1 cellular context compared by ENCODE assay signal in the genomic region with DNA sequence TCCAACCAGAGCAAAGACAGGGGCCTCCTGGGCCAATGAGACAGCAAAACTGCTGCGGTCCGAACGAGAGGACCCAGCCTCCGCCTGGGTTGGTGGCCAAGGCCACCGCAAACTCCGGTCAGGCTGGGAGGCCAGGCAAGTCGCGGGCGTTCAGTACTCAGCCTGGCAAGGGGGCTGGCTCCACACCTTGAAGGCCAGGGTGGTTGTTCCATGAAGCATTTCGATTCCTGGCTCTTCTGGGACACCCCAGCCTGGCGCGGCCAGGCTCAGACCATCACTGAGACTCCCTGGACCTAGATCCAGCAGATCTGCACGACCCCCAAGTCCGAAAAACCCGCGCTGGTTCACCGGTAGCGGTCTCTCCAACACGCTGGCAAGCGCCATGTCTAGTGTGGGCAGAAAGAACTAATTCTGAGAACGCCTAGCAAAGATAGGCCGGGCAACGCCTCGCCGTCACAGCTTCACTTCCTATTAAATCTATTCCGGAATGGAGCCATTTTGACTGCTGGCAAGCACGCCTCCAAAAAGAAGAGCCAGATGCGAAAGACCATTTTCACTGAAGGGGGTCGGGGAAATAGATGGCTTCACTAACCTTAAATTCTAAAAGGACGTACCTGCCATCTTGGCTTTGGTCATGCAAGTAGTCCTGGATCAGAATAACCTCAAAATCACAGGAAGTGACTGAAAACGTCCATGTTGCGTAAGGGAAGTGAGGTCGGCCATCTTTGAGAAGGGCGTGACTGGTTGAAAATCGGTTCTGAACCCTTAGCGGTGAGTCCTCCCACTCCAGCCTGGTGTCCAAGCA.
TF ChIP-seq lines count a peak whose summit lies in the region.

A gene (minus strand): TSS at position 403 of the 805 bp plus-strand sequence. CDS start 19 bp downstream, at position 384.

TF ChIP-seq in HepG2, 621 proteins besides CTCF, POLR2A, EP300 and RAD21 (continued from another document and continues in another):
- TF ChIP-seq, protein P1, sequence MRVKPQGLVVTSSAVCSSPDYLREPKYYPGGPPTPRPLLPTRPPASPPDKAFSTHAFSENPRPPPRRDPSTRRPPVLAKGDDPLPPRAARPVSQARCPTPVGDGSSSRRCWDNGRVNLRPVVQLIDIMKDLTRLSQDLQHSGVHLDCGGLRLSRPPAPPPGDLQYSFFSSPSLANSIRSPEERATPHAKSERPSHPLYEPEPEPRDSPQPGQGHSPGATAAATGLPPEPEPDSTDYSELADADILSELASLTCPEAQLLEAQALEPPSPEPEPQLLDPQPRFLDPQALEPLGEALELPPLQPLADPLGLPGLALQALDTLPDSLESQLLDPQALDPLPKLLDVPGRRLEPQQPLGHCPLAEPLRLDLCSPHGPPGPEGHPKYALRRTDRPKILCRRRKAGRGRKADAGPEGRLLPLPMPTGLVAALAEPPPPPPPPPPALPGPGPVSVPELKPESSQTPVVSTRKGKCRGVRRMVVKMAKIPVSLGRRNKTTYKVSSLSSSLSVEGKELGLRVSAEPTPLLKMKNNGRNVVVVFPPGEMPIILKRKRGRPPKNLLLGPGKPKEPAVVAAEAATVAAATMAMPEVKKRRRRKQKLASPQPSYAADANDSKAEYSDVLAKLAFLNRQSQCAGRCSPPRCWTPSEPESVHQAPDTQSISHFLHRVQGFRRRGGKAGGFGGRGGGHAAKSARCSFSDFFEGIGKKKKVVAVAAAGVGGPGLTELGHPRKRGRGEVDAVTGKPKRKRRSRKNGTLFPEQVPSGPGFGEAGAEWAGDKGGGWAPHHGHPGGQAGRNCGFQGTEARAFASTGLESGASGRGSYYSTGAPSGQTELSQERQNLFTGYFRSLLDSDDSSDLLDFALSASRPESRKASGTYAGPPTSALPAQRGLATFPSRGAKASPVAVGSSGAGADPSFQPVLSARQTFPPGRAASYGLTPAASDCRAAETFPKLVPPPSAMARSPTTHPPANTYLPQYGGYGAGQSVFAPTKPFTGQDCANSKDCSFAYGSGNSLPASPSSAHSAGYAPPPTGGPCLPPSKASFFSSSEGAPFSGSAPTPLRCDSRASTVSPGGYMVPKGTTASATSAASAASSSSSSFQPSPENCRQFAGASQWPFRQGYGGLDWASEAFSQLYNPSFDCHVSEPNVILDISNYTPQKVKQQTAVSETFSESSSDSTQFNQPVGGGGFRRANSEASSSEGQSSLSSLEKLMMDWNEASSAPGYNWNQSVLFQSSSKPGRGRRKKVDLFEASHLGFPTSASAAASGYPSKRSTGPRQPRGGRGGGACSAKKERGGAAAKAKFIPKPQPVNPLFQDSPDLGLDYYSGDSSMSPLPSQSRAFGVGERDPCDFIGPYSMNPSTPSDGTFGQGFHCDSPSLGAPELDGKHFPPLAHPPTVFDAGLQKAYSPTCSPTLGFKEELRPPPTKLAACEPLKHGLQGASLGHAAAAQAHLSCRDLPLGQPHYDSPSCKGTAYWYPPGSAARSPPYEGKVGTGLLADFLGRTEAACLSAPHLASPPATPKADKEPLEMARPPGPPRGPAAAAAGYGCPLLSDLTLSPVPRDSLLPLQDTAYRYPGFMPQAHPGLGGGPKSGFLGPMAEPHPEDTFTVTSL (CRISPR knock-in tag; IDR thresholded peaks at IDR 0.05; ENCODE audit: borderline replicate concordance), result peak; percentile 19; the same call in 1 of the 2 replicates
- TF ChIP-seq ZNF747 (CRISPR knock-in tag; IDR thresholded peaks at IDR 0.05; ENCODE audit: borderline replicate concordance) (peak; percentile 65; the same call in 1 of the 2 replicates), ZNF816 (CRISPR knock-in tag; IDR thresholded peaks at IDR 0.05; ENCODE audit: borderline replicate concordance) (peak; percentile 31; the same call in 1 of the 2 replicates), ZMYM4 (CRISPR knock-in tag; IDR thresholded peaks at IDR 0.05) (peak; percentile 87), KDM6A (CRISPR knock-in tag; IDR thresholded peaks at IDR 0.05; ENCODE audit: low read depth) (peak; percentile 38; the same call in 1 of the 2 replicates), ZKSCAN5 (CRISPR knock-in tag; IDR thresholded peaks at IDR 0.05) (peak; percentile 74; the same call in 1 of the 2 replicates), ZNF451 (CRISPR knock-in tag; IDR thresholded peaks at IDR 0.05) (peak; percentile 53; the same call in 1 of the 2 replicates), ZNF549 (CRISPR knock-in tag; IDR thresholded peaks at IDR 0.05) (no peak), GTF3A (CRISPR knock-in tag; conservative IDR thresholded peaks at IDR 0.05) (no peak; the same call in 1 of the 2 replicates), ZNF484 (CRISPR knock-in tag; IDR thresholded peaks at IDR 0.05; ENCODE audit: borderline replicate concordance, low read depth) (no peak), ZNF354B (CRISPR knock-in tag; IDR thresholded peaks at IDR 0.05) (peak; percentile 78; the same call in 1 of the 2 replicates), DPF2 (CRISPR knock-in tag; IDR thresholded peaks at IDR 0.05; ENCODE audit: borderline replicate concordance, low read depth) (no peak; the same call in 1 of the 2 replicates), ZNF333 (CRISPR knock-in tag; IDR thresholded peaks at IDR 0.05; ENCODE audit: borderline replicate concordance) (peak; percentile 99), FOSL2 (CRISPR knock-in tag; IDR thresholded peaks at IDR 0.05) (peak; percentile 64), FOXK1 (CRISPR knock-in tag; IDR thresholded peaks at IDR 0.05; ENCODE audit: borderline replicate concordance, low read depth) (peak; percentile 73), RARG (CRISPR knock-in tag; IDR thresholded peaks at IDR 0.05; ENCODE audit: low read depth) (0 out of 2 replicates have a peak, but pooled peaks have one; percentile 53), RFX1 (IDR thresholded peaks at IDR 0.05) (peak; percentile 88), XBP1 (CRISPR knock-in tag; IDR thresholded peaks at IDR 0.05) (no peak; the same call in 1 of the 2 replicates), ZFP36L1 (CRISPR knock-in tag; IDR thresholded peaks at IDR 0.05) (peak; percentile 95; the same call in 1 of the 2 replicates), HCFC1 (IDR thresholded peaks at IDR 0.05; ENCODE audit: low read depth, low read length) (peak; percentile 87), EZH2 (conservative IDR thresholded peaks at IDR 0.05; ENCODE audit: low read depth, low read length) (no peak), KLF9 (CRISPR knock-in tag; IDR thresholded peaks at IDR 0.05; ENCODE audit: low read depth) (peak; percentile 81), MED13 (CRISPR knock-in tag; IDR thresholded peaks at IDR 0.05) (peak; percentile 69), RBFOX2 (IDR thresholded peaks at IDR 0.05; ENCODE audit: low read depth, low read length) (peak; percentile 88), ZNF777 (CRISPR knock-in tag; IDR thresholded peaks at IDR 0.05) (peak; percentile 46; the same call in 1 of the 2 replicates), ZNF768 (CRISPR knock-in tag; IDR thresholded peaks at IDR 0.05) (peak; percentile 81; the same call in 1 of the 2 replicates), CHCHD3 (CRISPR knock-in tag; IDR thresholded peaks at IDR 0.05) (no peak), ZNF230 (CRISPR knock-in tag; IDR thresholded peaks at IDR 0.05) (peak; percentile 98), CENPX (CRISPR knock-in tag; IDR thresholded peaks at IDR 0.05) (no peak), ZC3H4 (CRISPR knock-in tag; IDR thresholded peaks at IDR 0.05; ENCODE audit: borderline replicate concordance) (no peak), ZNF589 (CRISPR knock-in tag; conservative IDR thresholded peaks at IDR 0.05) (no peak; the same call in 1 of the 2 replicates)
- TF ChIP-seq, protein P2, sequence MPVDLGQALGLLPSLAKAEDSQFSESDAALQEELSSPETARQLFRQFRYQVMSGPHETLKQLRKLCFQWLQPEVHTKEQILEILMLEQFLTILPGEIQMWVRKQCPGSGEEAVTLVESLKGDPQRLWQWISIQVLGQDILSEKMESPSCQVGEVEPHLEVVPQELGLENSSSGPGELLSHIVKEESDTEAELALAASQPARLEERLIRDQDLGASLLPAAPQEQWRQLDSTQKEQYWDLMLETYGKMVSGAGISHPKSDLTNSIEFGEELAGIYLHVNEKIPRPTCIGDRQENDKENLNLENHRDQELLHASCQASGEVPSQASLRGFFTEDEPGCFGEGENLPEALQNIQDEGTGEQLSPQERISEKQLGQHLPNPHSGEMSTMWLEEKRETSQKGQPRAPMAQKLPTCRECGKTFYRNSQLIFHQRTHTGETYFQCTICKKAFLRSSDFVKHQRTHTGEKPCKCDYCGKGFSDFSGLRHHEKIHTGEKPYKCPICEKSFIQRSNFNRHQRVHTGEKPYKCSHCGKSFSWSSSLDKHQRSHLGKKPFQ (CRISPR knock-in tag; IDR thresholded peaks at IDR 0.05; ENCODE audit: insufficient replicate concordance), result peak; percentile 97
- TF ChIP-seq, protein P3, sequence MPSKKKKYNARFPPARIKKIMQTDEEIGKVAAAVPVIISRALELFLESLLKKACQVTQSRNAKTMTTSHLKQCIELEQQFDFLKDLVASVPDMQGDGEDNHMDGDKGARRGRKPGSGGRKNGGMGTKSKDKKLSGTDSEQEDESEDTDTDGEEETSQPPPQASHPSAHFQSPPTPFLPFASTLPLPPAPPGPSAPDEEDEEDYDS (CRISPR knock-in tag; IDR thresholded peaks at IDR 0.05), result peak; percentile 88
- TF ChIP-seq, protein P4, sequence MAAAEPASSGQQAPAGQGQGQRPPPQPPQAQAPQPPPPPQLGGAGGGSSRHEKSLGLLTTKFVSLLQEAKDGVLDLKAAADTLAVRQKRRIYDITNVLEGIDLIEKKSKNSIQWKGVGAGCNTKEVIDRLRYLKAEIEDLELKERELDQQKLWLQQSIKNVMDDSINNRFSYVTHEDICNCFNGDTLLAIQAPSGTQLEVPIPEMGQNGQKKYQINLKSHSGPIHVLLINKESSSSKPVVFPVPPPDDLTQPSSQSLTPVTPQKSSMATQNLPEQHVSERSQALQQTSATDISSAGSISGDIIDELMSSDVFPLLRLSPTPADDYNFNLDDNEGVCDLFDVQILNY (CRISPR knock-in tag; conservative IDR thresholded peaks at IDR 0.05), result peak; percentile 84; the same call in 1 of the 2 replicates
- TF ChIP-seq, protein P5, sequence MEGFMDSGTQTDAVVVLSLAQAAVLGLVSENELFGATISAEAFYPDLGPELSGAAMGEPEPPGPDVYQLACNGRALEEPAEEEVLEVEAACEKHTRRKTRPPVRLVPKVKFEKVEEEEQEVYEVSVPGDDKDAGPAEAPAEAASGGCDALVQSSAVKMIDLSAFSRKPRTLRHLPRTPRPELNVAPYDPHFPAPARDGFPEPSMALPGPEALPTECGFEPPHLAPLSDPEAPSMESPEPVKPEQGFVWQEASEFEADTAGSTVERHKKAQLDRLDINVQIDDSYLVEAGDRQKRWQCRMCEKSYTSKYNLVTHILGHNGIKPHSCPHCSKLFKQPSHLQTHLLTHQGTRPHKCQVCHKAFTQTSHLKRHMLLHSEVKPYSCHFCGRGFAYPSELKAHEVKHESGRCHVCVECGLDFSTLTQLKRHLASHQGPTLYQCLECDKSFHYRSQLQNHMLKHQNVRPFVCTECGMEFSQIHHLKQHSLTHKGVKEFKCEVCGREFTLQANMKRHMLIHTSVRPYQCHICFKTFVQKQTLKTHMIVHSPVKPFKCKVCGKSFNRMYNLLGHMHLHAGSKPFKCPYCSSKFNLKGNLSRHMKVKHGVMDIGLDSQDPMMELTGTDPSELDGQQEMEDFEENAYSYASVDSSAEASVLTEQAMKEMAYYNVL (CRISPR knock-in tag; IDR thresholded peaks at IDR 0.05; ENCODE audit: borderline replicate concordance), result peak; percentile 95
- TF ChIP-seq, protein P6, sequence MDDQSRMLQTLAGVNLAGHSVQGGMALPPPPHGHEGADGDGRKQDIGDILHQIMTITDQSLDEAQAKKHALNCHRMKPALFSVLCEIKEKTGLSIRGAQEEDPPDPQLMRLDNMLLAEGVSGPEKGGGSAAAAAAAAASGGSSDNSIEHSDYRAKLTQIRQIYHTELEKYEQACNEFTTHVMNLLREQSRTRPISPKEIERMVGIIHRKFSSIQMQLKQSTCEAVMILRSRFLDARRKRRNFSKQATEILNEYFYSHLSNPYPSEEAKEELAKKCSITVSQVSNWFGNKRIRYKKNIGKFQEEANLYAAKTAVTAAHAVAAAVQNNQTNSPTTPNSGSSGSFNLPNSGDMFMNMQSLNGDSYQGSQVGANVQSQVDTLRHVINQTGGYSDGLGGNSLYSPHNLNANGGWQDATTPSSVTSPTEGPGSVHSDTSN (CRISPR knock-in tag; IDR thresholded peaks at IDR 0.05; ENCODE audit: borderline replicate concordance), result peak; percentile 90; the same call in 1 of the 2 replicates
- TF ChIP-seq, protein P7, sequence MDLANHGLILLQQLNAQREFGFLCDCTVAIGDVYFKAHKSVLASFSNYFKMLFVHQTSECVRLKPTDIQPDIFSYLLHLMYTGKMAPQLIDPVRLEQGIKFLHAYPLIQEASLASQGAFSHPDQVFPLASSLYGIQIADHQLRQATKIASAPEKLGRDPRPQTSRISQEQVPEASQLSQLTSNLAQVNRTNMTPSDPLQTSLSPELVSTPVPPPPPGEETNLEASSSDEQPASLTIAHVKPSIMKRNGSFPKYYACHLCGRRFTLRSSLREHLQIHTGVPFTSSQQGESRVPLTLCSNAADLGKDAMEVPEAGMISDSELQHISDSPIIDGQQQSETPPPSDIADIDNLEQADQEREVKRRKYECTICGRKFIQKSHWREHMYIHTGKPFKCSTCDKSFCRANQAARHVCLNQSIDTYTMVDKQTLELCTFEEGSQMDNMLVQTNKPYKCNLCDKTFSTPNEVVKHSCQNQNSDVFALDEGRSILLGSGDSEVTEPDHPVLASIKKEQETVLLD (CRISPR knock-in tag; IDR thresholded peaks at IDR 0.05; ENCODE audit: low read depth), result peak; percentile 66; the same call in 1 of the 2 replicates
- TF ChIP-seq, protein P8, sequence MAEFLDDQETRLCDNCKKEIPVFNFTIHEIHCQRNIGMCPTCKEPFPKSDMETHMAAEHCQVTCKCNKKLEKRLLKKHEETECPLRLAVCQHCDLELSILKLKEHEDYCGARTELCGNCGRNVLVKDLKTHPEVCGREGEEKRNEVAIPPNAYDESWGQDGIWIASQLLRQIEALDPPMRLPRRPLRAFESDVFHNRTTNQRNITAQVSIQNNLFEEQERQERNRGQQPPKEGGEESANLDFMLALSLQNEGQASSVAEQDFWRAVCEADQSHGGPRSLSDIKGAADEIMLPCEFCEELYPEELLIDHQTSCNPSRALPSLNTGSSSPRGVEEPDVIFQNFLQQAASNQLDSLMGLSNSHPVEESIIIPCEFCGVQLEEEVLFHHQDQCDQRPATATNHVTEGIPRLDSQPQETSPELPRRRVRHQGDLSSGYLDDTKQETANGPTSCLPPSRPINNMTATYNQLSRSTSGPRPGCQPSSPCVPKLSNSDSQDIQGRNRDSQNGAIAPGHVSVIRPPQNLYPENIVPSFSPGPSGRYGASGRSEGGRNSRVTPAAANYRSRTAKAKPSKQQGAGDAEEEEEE (CRISPR knock-in tag; IDR thresholded peaks at IDR 0.05; ENCODE audit: borderline replicate concordance), result no peak; the same call in 1 of the 2 replicates
- TF ChIP-seq, protein P9, sequence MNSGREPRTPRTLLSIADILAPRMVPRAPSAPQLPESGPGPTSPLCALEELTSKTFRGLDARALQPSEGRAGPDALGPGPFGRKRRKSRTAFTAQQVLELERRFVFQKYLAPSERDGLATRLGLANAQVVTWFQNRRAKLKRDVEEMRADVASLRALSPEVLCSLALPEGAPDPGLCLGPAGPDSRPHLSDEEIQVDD (CRISPR knock-in tag; IDR thresholded peaks at IDR 0.05; ENCODE audit: borderline replicate concordance), result peak; percentile 92; the same call in 1 of the 2 replicates
- TF ChIP-seq, protein P10, sequence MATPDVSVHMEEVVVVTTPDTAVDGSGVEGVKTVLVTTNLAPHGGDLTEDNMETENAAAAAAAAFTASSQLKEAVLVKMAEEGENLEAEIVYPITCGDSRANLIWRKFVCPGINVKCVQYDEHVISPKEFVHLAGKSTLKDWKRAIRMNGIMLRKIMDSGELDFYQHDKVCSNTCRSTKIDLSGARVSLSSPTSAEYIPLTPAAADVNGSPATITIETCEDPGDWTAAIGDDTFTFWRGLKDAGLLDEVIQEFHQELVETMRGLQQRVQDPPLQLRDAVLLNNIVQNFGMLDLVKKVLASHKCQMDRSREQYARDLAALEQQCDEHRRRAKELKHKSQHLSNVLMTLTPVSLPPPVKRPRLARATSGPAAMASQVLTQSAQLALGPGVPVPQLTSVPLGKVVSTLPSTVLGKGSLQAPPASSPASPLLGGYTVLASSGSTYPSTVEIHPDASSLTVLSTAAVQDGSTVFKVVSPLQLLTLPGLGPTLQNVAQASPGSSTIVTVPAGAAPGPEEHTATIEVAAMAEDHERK (CRISPR knock-in tag; IDR thresholded peaks at IDR 0.05; ENCODE audit: low read depth), result peak; percentile 97
